ENCODE assay signal across 25 cellular contexts in genomic region chr3:194231840-194232832, GRCh38.
A peak's percentile ranks its signal among the peaks of the same experiment; 100 is the strongest.
DNase-seq lines count a peak whose midpoint lies in the region; ATAC-seq and TF ChIP-seq lines count a peak whose summit lies in the region.
"Had no signal": no experiment of that assay in that cellular context is flagged by ENCODE, and none has a peak within 500 bp of the region (broad histone marks: within the 10 kb centered on the region; RNA-seq: fewer than 3 reads in every experiment).

No MANE protein-coding gene starts in this region.

- no peaks in the 10 kb centered on the region for H3K9me3 ChIP-seq in A673 (ENCODE audit: low read depth, low read length, poor library complexity, severe bottlenecking)
- H3K9me3 ChIP-seq: heart left ventricle had no signal

- peak; percentile 48 for DNase-seq in A673 (ENCODE audit: low spot score)
- peak; percentile 28 for DNase-seq in HT-29 (ENCODE audit: low spot score)
- peak; percentile 21 for DNase-seq in MCF 10A (ENCODE audit: unreplicated experiment)
- DNase-seq in left kidney (ENCODE audit: low read depth, low spot score), result peak; percentile 94
- no peak for DNase-seq in germinal center (ENCODE audit: low spot score)
- DNase-seq in activated naive CD8-positive, alpha-beta T cell treated with anti-CD3 and anti-CD28 coated beads for 36 hours, result no peak
- no peak for DNase-seq in stimulated activated CD4-positive, alpha-beta T cell treated with anti-CD3 and anti-CD28 coated beads, Interleukin-2, amount 100 ng/mL, for 48 hours
- DNase-seq: activated CD4-positive, alpha-beta T cell treated with anti-CD3 and anti-CD28 coated beads, Interleukin-2, amount 10 ng/mL, durations not matched to agents 24 days and 14 days; activated naive CD8-positive, alpha-beta T cell treated with anti-CD3 and anti-CD28 coated beads, Interleukin-2, amount 10 ng/mL, durations not matched to agents 7 days and 5 days; CD4-positive, CD25-positive, alpha-beta regulatory T cell; DMS 273 treated with DMSO at 0.1 percent for 48 hours; effector memory CD8-positive, alpha-beta T cell; heart left ventricle; MV-4-11; NCI-H1930; NCI-H446 treated with DMSO at 0.1 percent for 48 hours; posterior cingulate gyrus; SHP77; stimulated activated CD4-positive, alpha-beta T cell treated with anti-CD3 and anti-CD28 coated beads, Interleukin-1b, Interleukin-23, amount 100 ng/mL, for 48 hours; stimulated activated naive CD4-positive, alpha-beta T cell treated with Interleukin-2 at 50 U/mL for 16 hours; T-helper 1 cell; tibial artery had no signal

- peaks cover 18% of the 10 kb centered on the region for H3K4me1 ChIP-seq in A673 (ENCODE audit: insufficient read depth, low read length, poor library complexity, severe bottlenecking)
- H3K4me1 ChIP-seq: tibial artery had no signal

- no peak overlapping the region for H3K4me3 Mint-ChIP-seq in MCF 10A (ENCODE audit: unreplicated experiment)
- no peak overlapping the region for H3K4me3 Mint-ChIP-seq in activated naive CD8-positive, alpha-beta T cell treated with anti-CD3 and anti-CD28 coated beads for 36 hours
- H3K4me3 Mint-ChIP-seq: activated CD4-positive, alpha-beta T cell treated with anti-CD3 and anti-CD28 coated beads, Interleukin-2, amount 10 ng/mL, durations not matched to agents 24 days and 14 days; activated naive CD8-positive, alpha-beta T cell treated with anti-CD3 and anti-CD28 coated beads, Interleukin-2, amount 10 ng/mL, durations not matched to agents 7 days and 5 days; CD4-positive, CD25-positive, alpha-beta regulatory T cell; effector memory CD8-positive, alpha-beta T cell had no signal

- H3K4me3 ChIP-seq in A673 (ENCODE audit: low read depth, low read length, poor library complexity, severe bottlenecking), result no peak overlapping the region
- H3K4me3 ChIP-seq: heart left ventricle, tibial artery had no signal

- peaks cover 11% of the 10 kb centered on the region for H3K27me3 Mint-ChIP-seq in MCF 10A (ENCODE audit: insufficient read depth, unreplicated experiment)
- H3K27me3 Mint-ChIP-seq in activated naive CD8-positive, alpha-beta T cell treated with anti-CD3 and anti-CD28 coated beads for 36 hours, result peaks cover 15% of the 10 kb centered on the region

- POLR2A ChIA-PET in A673 (lab: Charles Lee; ENCODE audit: low non-redundant PET), result interaction anchor here (0.7 kb wide), 1 partner anchor 12 kb away, joined by 3 read pairs; no protein-coding TSS in a partner anchor
- POLR2A ChIA-PET in MCF 10A (lab: Yijun Ruan, JAX), result interaction anchor here (0.7 kb wide), 1 partner anchor 22 kb away, joined by 3 read pairs; no protein-coding TSS in a partner anchor

- BruUV-seq in A673 (replicated peaks; lab: Mats Ljungman, UMichigan) (no TSS peak), MCF 10A (replicated peaks; lab: Mats Ljungman, UMichigan) (no TSS peak)

- no peaks in the 10 kb centered on the region for H3K36me3 Mint-ChIP-seq in MCF 10A (ENCODE audit: insufficient read depth, unreplicated experiment)
- H3K36me3 Mint-ChIP-seq in activated naive CD8-positive, alpha-beta T cell treated with anti-CD3 and anti-CD28 coated beads for 36 hours, result no peaks in the 10 kb centered on the region
- H3K36me3 Mint-ChIP-seq: activated naive CD8-positive, alpha-beta T cell treated with anti-CD3 and anti-CD28 coated beads, Interleukin-2, amount 10 ng/mL, durations not matched to agents 7 days and 5 days; CD4-positive, CD25-positive, alpha-beta regulatory T cell had no signal

- H3K27ac ChIP-seq in A673 (ENCODE audit: low read depth, low read length, poor library complexity, severe bottlenecking), result peak overlapping the region; percentile 21
- H3K27ac ChIP-seq: heart left ventricle, KMS-11, tibial artery had no signal

- intact Hi-C loops in A673 (cut with micrococcal nuclease; ENCODE audit: unreplicated experiment), result no loop called here
- intact Hi-C loops in MCF 10A (cut with micrococcal nuclease), result no loop called here

- H3K36me3 ChIP-seq in A673 (ENCODE audit: insufficient read depth, low read length, poor library complexity, severe bottlenecking), result no peaks in the 10 kb centered on the region
- H3K36me3 ChIP-seq: heart left ventricle, tibial artery had no signal

- H3K27ac Mint-ChIP-seq in MCF 10A (ENCODE audit: low read depth, unreplicated experiment), result no peak overlapping the region
- no peak overlapping the region for H3K27ac Mint-ChIP-seq in activated naive CD8-positive, alpha-beta T cell treated with anti-CD3 and anti-CD28 coated beads for 36 hours
- H3K27ac Mint-ChIP-seq: activated CD4-positive, alpha-beta T cell treated with anti-CD3 and anti-CD28 coated beads, Interleukin-2, amount 10 ng/mL, durations not matched to agents 24 days and 14 days; activated naive CD8-positive, alpha-beta T cell treated with anti-CD3 and anti-CD28 coated beads, Interleukin-2, amount 10 ng/mL, durations not matched to agents 7 days and 5 days; activated T-helper 2 cell treated with anti-CD3 and anti-CD28 coated beads, Interferon-gamma antibody, Interleukin-2, Interleukin-4, amounts not matched to agents 10 μg/mL and 5 μg/mL and 100 μg/mL, durations not matched to agents 14 hours and 24 hours and 36 hours; effector memory CD8-positive, alpha-beta T cell had no signal

- CTCF ChIA-PET in A673 (lab: Charles Lee) (no interaction called here), MCF 10A (lab: Yijun Ruan, JAX) (no interaction called here)

- no peak for ATAC-seq in HG03432 (IDR thresholded peaks at IDR 0.05; ENCODE audit: unreplicated experiment)
- ATAC-seq: effector memory CD8-positive, alpha-beta T cell; heart left ventricle had no signal

- H3K27me3 ChIP-seq in A673 (replicated peaks; ENCODE audit: insufficient read depth, low read depth, low read length, poor library complexity), result no peaks in the 10 kb centered on the region

- no peaks in the 10 kb centered on the region for H3K4me1 Mint-ChIP-seq in MCF 10A (ENCODE audit: insufficient read depth, unreplicated experiment)
- no peaks in the 10 kb centered on the region for H3K4me1 Mint-ChIP-seq in activated naive CD8-positive, alpha-beta T cell treated with anti-CD3 and anti-CD28 coated beads for 36 hours
- H3K4me1 Mint-ChIP-seq: activated naive CD8-positive, alpha-beta T cell treated with anti-CD3 and anti-CD28 coated beads, Interleukin-2, amount 10 ng/mL, durations not matched to agents 7 days and 5 days had no signal

- TF ChIP-seq CTCF in A673 (conservative IDR thresholded peaks at IDR 0.05; ENCODE audit: low read depth, low read length) (no peak), MCF 10A (IDR thresholded peaks at IDR 0.05; ENCODE audit: unreplicated experiment) (no peak)

- H3K9me3 Mint-ChIP-seq in MCF 10A (ENCODE audit: unreplicated experiment), result no peaks in the 10 kb centered on the region
- peaks cover 1% of the 10 kb centered on the region for H3K9me3 Mint-ChIP-seq in activated naive CD8-positive, alpha-beta T cell treated with anti-CD3 and anti-CD28 coated beads for 36 hours
- H3K9me3 Mint-ChIP-seq: activated naive CD8-positive, alpha-beta T cell treated with anti-CD3 and anti-CD28 coated beads, Interleukin-2, amount 10 ng/mL, durations not matched to agents 7 days and 5 days; activated T-helper 2 cell treated with anti-CD3 and anti-CD28 coated beads, Interferon-gamma antibody, Interleukin-2, Interleukin-4, amounts not matched to agents 10 μg/mL and 5 μg/mL and 100 μg/mL, durations not matched to agents 14 hours and 24 hours and 36 hours; effector memory CD8-positive, alpha-beta T cell had no signal

Comparison
In these comparisons a context has a peak if more than half of its experiments do, and no peak if none do; other contexts are left out.
1. DNase-seq: peak in A673 (single experiment), HT-29 (single experiment), MCF 10A (single experiment) and left kidney (single experiment); none in germinal center (single experiment), activated naive CD8-positive, alpha-beta T cell treated with anti-CD3 and anti-CD28 coated beads for 36 hours (single experiment) and stimulated activated CD4-positive, alpha-beta T cell treated with anti-CD3 and anti-CD28 coated beads, Interleukin-2, amount 100 ng/mL, for 48 hours (0 of 2).